In the genomic region with DNA sequence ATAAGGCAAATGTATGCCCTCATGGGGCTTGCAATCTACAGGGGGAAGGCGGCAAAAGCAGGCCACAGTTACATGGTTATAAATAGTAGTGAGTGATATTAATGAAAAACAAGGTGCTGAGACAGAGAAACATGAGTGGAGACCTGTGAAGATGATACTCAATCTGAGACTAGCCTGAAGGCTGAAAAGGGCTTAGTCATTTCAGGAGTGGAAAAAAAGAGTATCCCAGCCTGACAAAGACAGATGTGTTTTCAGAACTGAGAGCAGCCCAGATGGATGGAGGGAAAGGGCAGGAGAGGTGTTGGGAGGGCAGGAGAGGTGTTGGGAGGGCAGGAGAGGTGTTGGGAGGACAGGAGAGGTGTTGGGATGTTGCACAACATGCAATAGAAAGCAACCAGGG, we compare ENCODE assay signal across 2 cellular contexts.
TF ChIP-seq lines count a peak whose summit lies in the region.

No MANE protein-coding gene starts in this region.

TF ChIP-seq in GM23338, 12 proteins besides CTCF, POLR2A, EP300 and RAD21:
- TF ChIP-seq CREB1 (CRISPR knock-in tag; IDR thresholded peaks at IDR 0.05; ENCODE audit: low read depth) (no peak), STAT1 (IDR thresholded peaks at IDR 0.05; ENCODE audit: unreplicated experiment) (no peak), NANOG (IDR thresholded peaks at IDR 0.05; ENCODE audit: borderline replicate concordance) (no peak), EZH2phosphoT487 (IDR thresholded peaks at IDR 0.05; ENCODE audit: unreplicated experiment) (no peak), JUNB (IDR thresholded peaks at IDR 0.05; ENCODE audit: unreplicated experiment) (no peak), EZH2 (IDR thresholded peaks at IDR 0.05; ENCODE audit: low read depth, unreplicated experiment) (no peak), ZNF331 (CRISPR knock-in tag; IDR thresholded peaks at IDR 0.05; ENCODE audit: low read depth) (no peak)
- TF ChIP-seq, protein P1, sequence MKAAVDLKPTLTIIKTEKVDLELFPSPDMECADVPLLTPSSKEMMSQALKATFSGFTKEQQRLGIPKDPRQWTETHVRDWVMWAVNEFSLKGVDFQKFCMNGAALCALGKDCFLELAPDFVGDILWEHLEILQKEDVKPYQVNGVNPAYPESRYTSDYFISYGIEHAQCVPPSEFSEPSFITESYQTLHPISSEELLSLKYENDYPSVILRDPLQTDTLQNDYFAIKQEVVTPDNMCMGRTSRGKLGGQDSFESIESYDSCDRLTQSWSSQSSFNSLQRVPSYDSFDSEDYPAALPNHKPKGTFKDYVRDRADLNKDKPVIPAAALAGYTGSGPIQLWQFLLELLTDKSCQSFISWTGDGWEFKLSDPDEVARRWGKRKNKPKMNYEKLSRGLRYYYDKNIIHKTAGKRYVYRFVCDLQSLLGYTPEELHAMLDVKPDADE (IDR thresholded peaks at IDR 0.05), result no peak
- TF ChIP-seq, protein P2, sequence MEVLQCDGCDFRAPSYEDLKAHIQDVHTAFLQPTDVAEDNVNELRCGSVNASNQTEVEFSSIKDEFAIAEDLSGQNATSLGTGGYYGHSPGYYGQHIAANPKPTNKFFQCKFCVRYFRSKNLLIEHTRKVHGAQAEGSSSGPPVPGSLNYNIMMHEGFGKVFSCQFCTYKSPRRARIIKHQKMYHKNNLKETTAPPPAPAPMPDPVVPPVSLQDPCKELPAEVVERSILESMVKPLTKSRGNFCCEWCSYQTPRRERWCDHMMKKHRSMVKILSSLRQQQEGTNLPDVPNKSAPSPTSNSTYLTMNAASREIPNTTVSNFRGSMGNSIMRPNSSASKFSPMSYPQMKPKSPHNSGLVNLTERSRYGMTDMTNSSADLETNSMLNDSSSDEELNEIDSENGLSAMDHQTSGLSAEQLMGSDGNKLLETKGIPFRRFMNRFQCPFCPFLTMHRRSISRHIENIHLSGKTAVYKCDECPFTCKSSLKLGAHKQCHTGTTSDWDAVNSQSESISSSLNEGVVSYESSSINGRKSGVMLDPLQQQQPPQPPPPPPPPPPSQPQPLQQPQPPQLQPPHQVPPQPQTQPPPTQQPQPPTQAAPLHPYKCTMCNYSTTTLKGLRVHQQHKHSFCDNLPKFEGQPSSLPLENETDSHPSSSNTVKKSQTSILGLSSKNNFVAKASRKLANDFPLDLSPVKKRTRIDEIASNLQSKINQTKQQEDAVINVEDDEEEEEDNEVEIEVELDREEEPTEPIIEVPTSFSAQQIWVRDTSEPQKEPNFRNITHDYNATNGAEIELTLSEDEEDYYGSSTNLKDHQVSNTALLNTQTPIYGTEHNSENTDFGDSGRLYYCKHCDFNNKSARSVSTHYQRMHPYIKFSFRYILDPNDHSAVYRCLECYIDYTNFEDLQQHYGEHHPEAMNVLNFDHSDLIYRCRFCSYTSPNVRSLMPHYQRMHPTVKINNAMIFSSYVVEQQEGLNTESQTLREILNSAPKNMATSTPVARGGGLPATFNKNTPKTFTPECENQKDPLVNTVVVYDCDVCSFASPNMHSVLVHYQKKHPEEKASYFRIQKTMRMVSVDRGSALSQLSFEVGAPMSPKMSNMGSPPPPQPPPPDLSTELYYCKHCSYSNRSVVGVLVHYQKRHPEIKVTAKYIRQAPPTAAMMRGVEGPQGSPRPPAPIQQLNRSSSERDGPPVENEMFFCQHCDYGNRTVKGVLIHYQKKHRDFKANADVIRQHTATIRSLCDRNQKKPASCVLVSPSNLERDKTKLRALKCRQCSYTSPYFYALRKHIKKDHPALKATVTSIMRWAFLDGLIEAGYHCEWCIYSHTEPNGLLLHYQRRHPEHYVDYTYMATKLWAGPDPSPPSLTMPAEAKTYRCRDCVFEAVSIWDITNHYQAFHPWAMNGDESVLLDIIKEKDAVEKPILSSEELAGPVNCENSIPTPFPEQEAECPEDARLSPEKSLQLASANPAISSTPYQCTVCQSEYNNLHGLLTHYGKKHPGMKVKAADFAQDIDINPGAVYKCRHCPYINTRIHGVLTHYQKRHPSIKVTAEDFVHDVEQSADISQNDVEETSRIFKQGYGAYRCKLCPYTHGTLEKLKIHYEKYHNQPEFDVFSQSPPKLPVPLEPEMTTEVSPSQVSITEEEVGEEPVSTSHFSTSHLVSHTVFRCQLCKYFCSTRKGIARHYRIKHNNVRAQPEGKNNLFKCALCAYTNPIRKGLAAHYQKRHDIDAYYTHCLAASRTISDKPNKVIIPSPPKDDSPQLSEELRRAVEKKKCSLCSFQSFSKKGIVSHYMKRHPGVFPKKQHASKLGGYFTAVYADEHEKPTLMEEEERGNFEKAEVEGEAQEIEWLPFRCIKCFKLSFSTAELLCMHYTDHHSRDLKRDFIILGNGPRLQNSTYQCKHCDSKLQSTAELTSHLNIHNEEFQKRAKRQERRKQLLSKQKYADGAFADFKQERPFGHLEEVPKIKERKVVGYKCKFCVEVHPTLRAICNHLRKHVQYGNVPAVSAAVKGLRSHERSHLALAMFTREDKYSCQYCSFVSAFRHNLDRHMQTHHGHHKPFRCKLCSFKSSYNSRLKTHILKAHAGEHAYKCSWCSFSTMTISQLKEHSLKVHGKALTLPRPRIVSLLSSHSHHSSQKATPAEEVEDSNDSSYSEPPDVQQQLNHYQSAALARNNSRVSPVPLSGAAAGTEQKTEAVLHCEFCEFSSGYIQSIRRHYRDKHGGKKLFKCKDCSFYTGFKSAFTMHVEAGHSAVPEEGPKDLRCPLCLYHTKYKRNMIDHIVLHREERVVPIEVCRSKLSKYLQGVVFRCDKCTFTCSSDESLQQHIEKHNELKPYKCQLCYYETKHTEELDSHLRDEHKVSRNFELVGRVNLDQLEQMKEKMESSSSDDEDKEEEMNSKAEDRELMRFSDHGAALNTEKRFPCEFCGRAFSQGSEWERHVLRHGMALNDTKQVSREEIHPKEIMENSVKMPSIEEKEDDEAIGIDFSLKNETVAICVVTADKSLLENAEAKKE (CRISPR knock-in tag; IDR thresholded peaks at IDR 0.05), result no peak

TF ChIP-seq in GM12878, 131 proteins besides CTCF, POLR2A, EP300 and RAD21 (continues in another document):
- TF ChIP-seq, protein P3, sequence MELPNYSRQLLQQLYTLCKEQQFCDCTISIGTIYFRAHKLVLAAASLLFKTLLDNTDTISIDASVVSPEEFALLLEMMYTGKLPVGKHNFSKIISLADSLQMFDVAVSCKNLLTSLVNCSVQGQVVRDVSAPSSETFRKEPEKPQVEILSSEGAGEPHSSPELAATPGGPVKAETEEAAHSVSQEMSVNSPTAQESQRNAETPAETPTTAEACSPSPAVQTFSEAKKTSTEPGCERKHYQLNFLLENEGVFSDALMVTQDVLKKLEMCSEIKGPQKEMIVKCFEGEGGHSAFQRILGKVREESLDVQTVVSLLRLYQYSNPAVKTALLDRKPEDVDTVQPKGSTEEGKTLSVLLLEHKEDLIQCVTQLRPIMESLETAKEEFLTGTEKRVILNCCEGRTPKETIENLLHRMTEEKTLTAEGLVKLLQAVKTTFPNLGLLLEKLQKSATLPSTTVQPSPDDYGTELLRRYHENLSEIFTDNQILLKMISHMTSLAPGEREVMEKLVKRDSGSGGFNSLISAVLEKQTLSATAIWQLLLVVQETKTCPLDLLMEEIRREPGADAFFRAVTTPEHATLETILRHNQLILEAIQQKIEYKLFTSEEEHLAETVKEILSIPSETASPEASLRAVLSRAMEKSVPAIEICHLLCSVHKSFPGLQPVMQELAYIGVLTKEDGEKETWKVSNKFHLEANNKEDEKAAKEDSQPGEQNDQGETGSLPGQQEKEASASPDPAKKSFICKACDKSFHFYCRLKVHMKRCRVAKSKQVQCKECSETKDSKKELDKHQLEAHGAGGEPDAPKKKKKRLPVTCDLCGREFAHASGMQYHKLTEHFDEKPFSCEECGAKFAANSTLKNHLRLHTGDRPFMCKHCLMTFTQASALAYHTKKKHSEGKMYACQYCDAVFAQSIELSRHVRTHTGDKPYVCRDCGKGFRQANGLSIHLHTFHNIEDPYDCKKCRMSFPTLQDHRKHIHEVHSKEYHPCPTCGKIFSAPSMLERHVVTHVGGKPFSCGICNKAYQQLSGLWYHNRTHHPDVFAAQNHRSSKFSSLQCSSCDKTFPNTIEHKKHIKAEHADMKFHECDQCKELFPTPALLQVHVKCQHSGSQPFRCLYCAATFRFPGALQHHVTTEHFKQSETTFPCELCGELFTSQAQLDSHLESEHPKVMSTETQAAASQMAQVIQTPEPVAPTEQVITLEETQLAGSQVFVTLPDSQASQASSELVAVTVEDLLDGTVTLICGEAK (IDR thresholded peaks at IDR 0.05; ENCODE audit: borderline replicate concordance), result no peak
- TF ChIP-seq NBN (IDR thresholded peaks at IDR 0.05) (0 out of 2 replicates have a peak, but pooled peaks have one; percentile 62), SPI1 (IDR thresholded peaks at IDR 0.05; ENCODE audit: borderline replicate concordance, insufficient read depth, low read depth, low read length) (no peak), JUNB (IDR thresholded peaks at IDR 0.05) (peak; percentile 80), NR2F1 (conservative IDR thresholded peaks at IDR 0.05) (0 out of 2 replicates have a peak, but pooled peaks have one; percentile 33), SREBF1 (IDR thresholded peaks at IDR 0.05; ENCODE audit: low read length) (no peak), SIX5 (IDR thresholded peaks at IDR 0.05; ENCODE audit: low read depth, low read length, severe bottlenecking) (no peak), NR2C2 (IDR thresholded peaks at IDR 0.05; ENCODE audit: borderline replicate concordance, control insufficient read depth, insufficient read length, low read depth) (no peak), MEF2B (IDR thresholded peaks at IDR 0.05; ENCODE audit: partially characterized antibody, poor library complexity, severe bottlenecking) (peak; percentile 18), TBL1XR1 (IDR thresholded peaks at IDR 0.05; ENCODE audit: low read depth, low read length) (no peak), DPF2 (IDR thresholded peaks at IDR 0.05) (peak; percentile 77), BCL11A (IDR thresholded peaks at IDR 0.05; ENCODE audit: low read depth, low read length) (peak; percentile 62; the same call in 1 of the 2 replicates), MTA2 (IDR thresholded peaks at IDR 0.05; ENCODE audit: low read depth) (peak; percentile 55; the same call in 1 of the 2 replicates), IKZF2 (IDR thresholded peaks at IDR 0.05) (peak; percentile 92 to 93), BMI1 (IDR thresholded peaks at IDR 0.05; ENCODE audit: borderline replicate concordance) (0 out of 2 replicates have a peak, but pooled peaks have one; percentile 30), IKZF1 (conservative IDR thresholded peaks at IDR 0.05) (peak; percentile 90), TCF12 (IDR thresholded peaks at IDR 0.05; ENCODE audit: low read depth, low read length) (0 out of 2 replicates have a peak, but pooled peaks have one; percentile 20), NFIC (IDR thresholded peaks at IDR 0.05; ENCODE audit: low read depth, low read length) (0 out of 2 replicates have a peak, but pooled peaks have one; percentile 19), CHD1 (IDR thresholded peaks at IDR 0.05; ENCODE audit: low read depth, low read length) (no peak), SUPT20H (IDR thresholded peaks at IDR 0.05; ENCODE audit: borderline replicate concordance, control insufficient read depth, low read depth, low read length) (no peak)
- TF ChIP-seq, protein P4, sequence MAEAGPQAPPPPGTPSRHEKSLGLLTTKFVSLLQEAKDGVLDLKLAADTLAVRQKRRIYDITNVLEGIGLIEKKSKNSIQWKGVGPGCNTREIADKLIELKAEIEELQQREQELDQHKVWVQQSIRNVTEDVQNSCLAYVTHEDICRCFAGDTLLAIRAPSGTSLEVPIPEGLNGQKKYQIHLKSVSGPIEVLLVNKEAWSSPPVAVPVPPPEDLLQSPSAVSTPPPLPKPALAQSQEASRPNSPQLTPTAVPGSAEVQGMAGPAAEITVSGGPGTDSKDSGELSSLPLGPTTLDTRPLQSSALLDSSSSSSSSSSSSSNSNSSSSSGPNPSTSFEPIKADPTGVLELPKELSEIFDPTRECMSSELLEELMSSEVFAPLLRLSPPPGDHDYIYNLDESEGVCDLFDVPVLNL (IDR thresholded peaks at IDR 0.05; ENCODE audit: low read depth, low read length), result no peak
- TF ChIP-seq, protein P5, sequence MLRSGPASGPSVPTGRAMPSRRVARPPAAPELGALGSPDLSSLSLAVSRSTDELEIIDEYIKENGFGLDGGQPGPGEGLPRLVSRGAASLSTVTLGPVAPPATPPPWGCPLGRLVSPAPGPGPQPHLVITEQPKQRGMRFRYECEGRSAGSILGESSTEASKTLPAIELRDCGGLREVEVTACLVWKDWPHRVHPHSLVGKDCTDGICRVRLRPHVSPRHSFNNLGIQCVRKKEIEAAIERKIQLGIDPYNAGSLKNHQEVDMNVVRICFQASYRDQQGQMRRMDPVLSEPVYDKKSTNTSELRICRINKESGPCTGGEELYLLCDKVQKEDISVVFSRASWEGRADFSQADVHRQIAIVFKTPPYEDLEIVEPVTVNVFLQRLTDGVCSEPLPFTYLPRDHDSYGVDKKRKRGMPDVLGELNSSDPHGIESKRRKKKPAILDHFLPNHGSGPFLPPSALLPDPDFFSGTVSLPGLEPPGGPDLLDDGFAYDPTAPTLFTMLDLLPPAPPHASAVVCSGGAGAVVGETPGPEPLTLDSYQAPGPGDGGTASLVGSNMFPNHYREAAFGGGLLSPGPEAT (IDR thresholded peaks at IDR 0.05; ENCODE audit: low read depth), result 0 out of 2 replicates have a peak, but pooled peaks have one; percentile 57
- TF ChIP-seq, protein P6, sequence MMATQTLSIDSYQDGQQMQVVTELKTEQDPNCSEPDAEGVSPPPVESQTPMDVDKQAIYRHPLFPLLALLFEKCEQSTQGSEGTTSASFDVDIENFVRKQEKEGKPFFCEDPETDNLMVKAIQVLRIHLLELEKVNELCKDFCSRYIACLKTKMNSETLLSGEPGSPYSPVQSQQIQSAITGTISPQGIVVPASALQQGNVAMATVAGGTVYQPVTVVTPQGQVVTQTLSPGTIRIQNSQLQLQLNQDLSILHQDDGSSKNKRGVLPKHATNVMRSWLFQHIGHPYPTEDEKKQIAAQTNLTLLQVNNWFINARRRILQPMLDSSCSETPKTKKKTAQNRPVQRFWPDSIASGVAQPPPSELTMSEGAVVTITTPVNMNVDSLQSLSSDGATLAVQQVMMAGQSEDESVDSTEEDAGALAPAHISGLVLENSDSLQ (IDR thresholded peaks at IDR 0.05), result peak; percentile 60; the same call in 1 of the 2 replicates
- TF ChIP-seq, protein P7, sequence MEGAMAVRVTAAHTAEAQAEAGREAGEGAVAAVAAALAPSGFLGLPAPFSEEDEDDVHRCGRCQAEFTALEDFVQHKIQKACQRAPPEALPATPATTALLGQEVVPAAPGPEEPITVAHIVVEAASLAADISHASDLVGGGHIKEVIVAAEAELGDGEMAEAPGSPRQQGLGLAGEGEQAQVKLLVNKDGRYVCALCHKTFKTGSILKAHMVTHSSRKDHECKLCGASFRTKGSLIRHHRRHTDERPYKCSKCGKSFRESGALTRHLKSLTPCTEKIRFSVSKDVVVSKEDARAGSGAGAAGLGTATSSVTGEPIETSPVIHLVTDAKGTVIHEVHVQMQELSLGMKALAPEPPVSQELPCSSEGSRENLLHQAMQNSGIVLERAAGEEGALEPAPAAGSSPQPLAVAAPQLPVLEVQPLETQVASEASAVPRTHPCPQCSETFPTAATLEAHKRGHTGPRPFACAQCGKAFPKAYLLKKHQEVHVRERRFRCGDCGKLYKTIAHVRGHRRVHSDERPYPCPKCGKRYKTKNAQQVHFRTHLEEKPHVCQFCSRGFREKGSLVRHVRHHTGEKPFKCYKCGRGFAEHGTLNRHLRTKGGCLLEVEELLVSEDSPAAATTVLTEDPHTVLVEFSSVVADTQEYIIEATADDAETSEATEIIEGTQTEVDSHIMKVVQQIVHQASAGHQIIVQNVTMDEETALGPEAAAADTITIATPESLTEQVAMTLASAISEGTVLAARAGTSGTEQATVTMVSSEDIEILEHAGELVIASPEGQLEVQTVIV (IDR thresholded peaks at IDR 0.05; ENCODE audit: borderline replicate concordance, partially characterized antibody), result no peak
